Comparison of ENCODE assay signal across 1 cellular context in the genomic region with DNA sequence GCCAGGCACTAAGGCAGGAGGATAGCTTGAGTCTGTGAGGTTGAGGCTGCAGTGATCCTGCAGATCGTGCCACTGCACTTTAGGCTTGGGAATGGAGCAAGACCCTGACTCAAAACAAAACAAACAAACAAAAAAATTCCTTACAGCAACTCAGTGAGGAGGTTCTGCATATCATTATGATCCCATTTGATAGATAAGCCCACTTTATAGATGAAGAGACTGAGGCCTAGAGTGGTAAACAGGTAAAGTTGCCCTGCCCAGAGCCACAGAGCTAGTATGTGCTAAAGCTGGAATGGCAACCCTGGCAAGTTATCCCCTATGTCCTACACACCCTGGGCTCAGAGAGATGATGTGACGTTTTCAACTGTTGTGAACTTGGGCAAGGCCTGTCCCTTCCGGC.
A peak's percentile ranks its signal among the peaks of the same experiment; 100 is the strongest.
TF ChIP-seq lines count a peak whose summit lies in the region.

No MANE protein-coding gene starts in this region.

TF ChIP-seq in H1, 55 proteins besides CTCF, POLR2A, EP300 and RAD21:
- TF ChIP-seq TAF1 (IDR thresholded peaks at IDR 0.05; ENCODE audit: low read depth, low read length) (no peak), KDM1A (IDR thresholded peaks at IDR 0.05; ENCODE audit: borderline replicate concordance, low read length) (peak; percentile 87; the same call in 1 of the 2 replicates)
TF ChIP-seq in H1: peak in this region for 1.
